11 cellular contexts compared by ENCODE assay signal in genomic region chr18:75216212-75216925, GRCh38. TPM values are rescaled to one million over a fixed set of nuclear protein-coding genes. Genes with fewer than 3 reads are reported as not detected.
DNase-seq lines count a peak whose midpoint lies in the region; ATAC-seq and TF ChIP-seq lines count a peak whose summit lies in the region.
"Had no signal": no experiment of that assay in that cellular context is flagged by ENCODE, and none has a peak within 500 bp of the region (broad histone marks: within the 10 kb centered on the region; RNA-seq: fewer than 3 reads in every experiment).

No MANE protein-coding gene starts in this region.

- no peaks in the 10 kb centered on the region for H3K9me3 ChIP-seq in CD4-positive, alpha-beta T cell (ENCODE audit: control insufficient read depth, low read length)

- peaks cover 88% of the 10 kb centered on the region for H3K4me1 Mint-ChIP-seq in CD4-positive, alpha-beta T cell (ENCODE audit: low read depth)
- peaks cover 67% of the 10 kb centered on the region for H3K4me1 Mint-ChIP-seq in central memory CD8-positive, alpha-beta T cell
- peaks cover 77 to 78% of the 10 kb centered on the region in 2 donors for H3K4me1 Mint-ChIP-seq in natural killer cell

- peak overlapping the region; percentile 54 for H3K4me3 Mint-ChIP-seq in CD4-positive, alpha-beta T cell
- H3K4me3 Mint-ChIP-seq in central memory CD8-positive, alpha-beta T cell = peak overlapping the region; percentile 70
- peak overlapping the region; percentile 78 for H3K4me3 Mint-ChIP-seq in natural killer cell

- H3K27me3 ChIP-seq in CD4-positive, alpha-beta T cell (ENCODE audit: control insufficient read depth, insufficient read depth, low read length) = no peaks in the 10 kb centered on the region

- peak overlapping the region; percentile 80 for H3K27ac Mint-ChIP-seq in CD4-positive, alpha-beta T cell
- H3K27ac Mint-ChIP-seq in central memory CD8-positive, alpha-beta T cell (ENCODE audit: low read depth) = peak overlapping the region; percentile 87
- H3K27ac Mint-ChIP-seq in natural killer cell = peak overlapping the region; percentile 89 to 95

- no peak for DNase-seq in CD4-positive, alpha-beta T cell
- DNase-seq in central memory CD8-positive, alpha-beta T cell (ENCODE audit: low spot score in 2 of 2) = no peak
- DNase-seq in natural killer cell = peak; percentile 22
- DNase-seq in SKM-1 (lab: John Stamatoyannopoulos, UW; ENCODE audit: unreplicated experiment) = no peak
- DNase-seq: foreskin melanocyte, nucleus accumbens had no signal

- peak; percentile 67 for ATAC-seq in CD4-positive, alpha-beta T cell (ENCODE audit: poor library complexity)
- ATAC-seq in HG03175 (IDR thresholded peaks at IDR 0.05; ENCODE audit: unreplicated experiment) = peak; percentile 44
- ATAC-seq in central memory CD8-positive, alpha-beta T cell (replicated peaks; ENCODE audit: extremely low read depth, poor library complexity, severe bottlenecking) = peak; percentile 82
- ATAC-seq in natural killer cell = peak; percentile 74 to 85 (median 80)
- no peak for ATAC-seq in HG03025 (IDR thresholded peaks at IDR 0.05; ENCODE audit: low FRiP score, unreplicated experiment)
- no peak for ATAC-seq in HG03342 (IDR thresholded peaks at IDR 0.05; ENCODE audit: unreplicated experiment)
- ATAC-seq in HG02642 (IDR thresholded peaks at IDR 0.05; ENCODE audit: poor library complexity, unreplicated experiment) = no peak

- H3K9me3 Mint-ChIP-seq in CD4-positive, alpha-beta T cell = no peaks in the 10 kb centered on the region
- no peaks in the 10 kb centered on the region for H3K9me3 Mint-ChIP-seq in central memory CD8-positive, alpha-beta T cell
- no peaks in the 10 kb centered on the region for H3K9me3 Mint-ChIP-seq in natural killer cell

- peak overlapping the region; percentile 73 for H3K27ac ChIP-seq in CD4-positive, alpha-beta T cell (ENCODE audit: low read depth, low read length)
- H3K27ac ChIP-seq: HL-60 had no signal

- CTCF ChIA-PET in CD4-positive, alpha-beta T cell (lab: Charles Lee) = no interaction called here

- TF ChIP-seq CTCF in CD4-positive, alpha-beta T cell (IDR thresholded peaks at IDR 0.05) = no peak
- no peak for TF ChIP-seq CTCF in natural killer cell (IDR thresholded peaks at IDR 0.05)

- POLR2A ChIA-PET in CD4-positive, alpha-beta T cell (lab: Charles Lee) = interaction anchor here (0.6 to 3.0 kb wide), 8 partner anchors 13 to 618 kb away, joined by 3 to 17 read pairs (median 5); partner anchors contain the start of gene ZNF407

- no peaks in the 10 kb centered on the region for H3K27me3 Mint-ChIP-seq in CD4-positive, alpha-beta T cell
- no peaks in the 10 kb centered on the region for H3K27me3 Mint-ChIP-seq in central memory CD8-positive, alpha-beta T cell
- no peaks in the 10 kb centered on the region for H3K27me3 Mint-ChIP-seq in natural killer cell (ENCODE audit: low read depth in 2 of 2)

- intact Hi-C loops in CD4-positive, alpha-beta T cell (cut with DNase I, micrococcal nuclease) = loop anchor here (1.0 to 10.0 kb wide), 2 partner anchors 11 to 1608 kb away; partner anchors contain the start of gene ZNF236 (in 1 of the 2)
- intact Hi-C loops in natural killer cell (cut with micrococcal nuclease) = loop anchor here (5.0 kb wide), 1 partner anchor 219 kb away; no protein-coding TSS in a partner anchor

- peaks cover 6% of the 10 kb centered on the region for H3K36me3 Mint-ChIP-seq in CD4-positive, alpha-beta T cell (ENCODE audit: low read depth)
- H3K36me3 Mint-ChIP-seq in central memory CD8-positive, alpha-beta T cell (ENCODE audit: insufficient read depth) = peaks cover 9% of the 10 kb centered on the region
- no peaks in the 10 kb centered on the region for H3K36me3 Mint-ChIP-seq in natural killer cell

RNA-seq across cellular contexts. Expression of gene TSHZ1, which starts 5.8 kb away (rescaled TPM):
- 10 to 100 TPM; 19.9 to 21.5 TPM for total RNA-seq in CD4-positive, alpha-beta T cell
- 10 to 100 TPM; 44.3 to 51.6 (median 44.8) TPM for total RNA-seq in natural killer cell

RNA-seq across cellular contexts. Expression of gene PTGR3, which starts 7.4 kb away (rescaled TPM):
- total RNA-seq in CD4-positive, alpha-beta T cell = 10 to 100 TPM; 14.1 to 14.3 TPM
- total RNA-seq in natural killer cell = 10 to 100 TPM; 27.4 to 29.4 (median 28.5) TPM

Comparison
In these comparisons a context has a peak if more than half of its experiments do, and no peak if none do; other contexts are left out.
1. ATAC-seq: peak in CD4-positive, alpha-beta T cell (single experiment), HG03175 (single experiment), central memory CD8-positive, alpha-beta T cell (single experiment) and natural killer cell (3 of 3); none in HG03025 (single experiment), HG03342 (single experiment) and HG02642 (single experiment).
2. Peak in every context shown above with its lines, with median percentiles within 50 percentile points of each other: H3K27ac Mint-ChIP-seq and H3K4me3 Mint-ChIP-seq.